ENCODE assay signal across 33 cellular contexts in genomic region chr16:65375651-65376050, GRCh38.
DNase-seq lines count a peak whose midpoint lies in the region; ATAC-seq and TF ChIP-seq lines count a peak whose summit lies in the region.
"Had no signal": no experiment of that assay in that cellular context is flagged by ENCODE, and none has a peak within 500 bp of the region (broad histone marks: within the 10 kb centered on the region; RNA-seq: fewer than 3 reads in every experiment).

No MANE protein-coding gene starts in this region.

- no peak overlapping the region for H3K27ac Mint-ChIP-seq in activated naive CD8-positive, alpha-beta T cell treated with anti-CD3 and anti-CD28 coated beads for 36 hours
- H3K27ac Mint-ChIP-seq: activated CD4-positive, alpha-beta T cell treated with anti-CD3 and anti-CD28 coated beads for 36 hours; activated naive CD8-positive, alpha-beta T cell; CD8-positive, alpha-beta memory T cell; H9; type B pancreatic cell had no signal

- peak; percentile 37 for DNase-seq in Daoy (ENCODE audit: low read depth)
- peak; percentile 54 for DNase-seq in M059J (ENCODE audit: low read depth)
- peak; percentile 27 for DNase-seq in fibroblast of the aortic adventitia (ENCODE audit: low read depth)
- no peak for DNase-seq in NCI-H2171 (lab: John Stamatoyannopoulos, UW)
- DNase-seq in substantia nigra (lab: John Stamatoyannopoulos, UW), result no peak
- no peak for DNase-seq in activated naive CD8-positive, alpha-beta T cell treated with anti-CD3 and anti-CD28 coated beads for 36 hours
- DNase-seq: activated CD4-positive, alpha-beta T cell treated with anti-CD3 and anti-CD28 coated beads for 36 hours; activated T-cell treated with anti-CD3 and anti-CD28 coated beads for 4 hours; BE2C; CD8-positive, alpha-beta memory T cell; DMS153; foreskin melanocyte; GF-D8; H9; heart right ventricle; Kasumi-1; mesendoderm; NCI-H1048; NCI-H1694; NCI-H2171 treated with DMSO at 0.1 percent for 48 hours; NCI-H526 treated with DMSO at 0.1 percent for 48 hours; posterior cingulate gyrus; right cardiac atrium; RPMI8226; spleen; stimulated activated CD4-positive, alpha-beta T cell treated with anti-CD3 and anti-CD28 coated beads, Interleukin-2, amount 100 ng/mL, for 48 hours; T-helper 2 cell had no signal

- H3K27me3 Mint-ChIP-seq in activated naive CD8-positive, alpha-beta T cell treated with anti-CD3 and anti-CD28 coated beads for 36 hours, result no peaks in the 10 kb centered on the region
- H3K27me3 Mint-ChIP-seq: activated CD4-positive, alpha-beta T cell treated with anti-CD3 and anti-CD28 coated beads for 36 hours; activated naive CD8-positive, alpha-beta T cell had no signal

- no peaks in the 10 kb centered on the region for H3K4me1 Mint-ChIP-seq in activated naive CD8-positive, alpha-beta T cell treated with anti-CD3 and anti-CD28 coated beads for 36 hours
- H3K4me1 Mint-ChIP-seq: activated CD4-positive, alpha-beta T cell treated with anti-CD3 and anti-CD28 coated beads for 36 hours; CD8-positive, alpha-beta memory T cell had no signal

- H3K4me3 Mint-ChIP-seq in activated naive CD8-positive, alpha-beta T cell treated with anti-CD3 and anti-CD28 coated beads for 36 hours, result no peak overlapping the region
- H3K4me3 Mint-ChIP-seq: activated CD4-positive, alpha-beta T cell treated with anti-CD3 and anti-CD28 coated beads for 36 hours; activated naive CD8-positive, alpha-beta T cell; CD8-positive, alpha-beta memory T cell; H9; type B pancreatic cell had no signal

- no peaks in the 10 kb centered on the region for H3K36me3 Mint-ChIP-seq in activated naive CD8-positive, alpha-beta T cell treated with anti-CD3 and anti-CD28 coated beads for 36 hours
- H3K36me3 Mint-ChIP-seq: activated naive CD8-positive, alpha-beta T cell; CD8-positive, alpha-beta memory T cell; type B pancreatic cell had no signal

- H3K9me3 Mint-ChIP-seq in activated naive CD8-positive, alpha-beta T cell treated with anti-CD3 and anti-CD28 coated beads for 36 hours, result no peaks in the 10 kb centered on the region
- H3K9me3 Mint-ChIP-seq: H9, type B pancreatic cell had no signal

- ATAC-seq in SK-N-SH treated with all-trans-retinoic acid at 6 μM for 48 hours (peak; percentile 42; the same call in 2 of the 3 replicates), GM21528 (IDR thresholded peaks at IDR 0.05; ENCODE audit: low FRiP score, unreplicated experiment) (no peak)
- ATAC-seq: activated CD4-positive, alpha-beta T cell treated with anti-CD3 and anti-CD28 coated beads for 36 hours; heart right ventricle; HepG2; right cardiac atrium had no signal

- H3K27ac ChIP-seq in substantia nigra (ENCODE audit: low read depth, low read length, poor library complexity, severe bottlenecking), result no peak overlapping the region
- H3K27ac ChIP-seq: heart right ventricle, SK-N-MC, spleen had no signal

- H3K4me3 ChIP-seq in fibroblast of the aortic adventitia (ENCODE audit: low read depth, low read length), result no peak overlapping the region
- H3K4me3 ChIP-seq: heart right ventricle, SK-N-MC, spleen had no signal

- TF ChIP-seq CTCF in fibroblast of the aortic adventitia (IDR thresholded peaks at IDR 0.05; ENCODE audit: insufficient read depth, low read length), result no peak

TF ChIP-seq in SK-N-SH treated with all-trans-retinoic acid at 6 μM for 48 hours, 23 proteins besides CTCF, POLR2A, EP300 and RAD21:
- no peak for TF ChIP-seq PPARA (CRISPR knock-in tag; IDR thresholded peaks at IDR 0.05; ENCODE audit: borderline replicate concordance)
- no peak for TF ChIP-seq SNAI2 (CRISPR knock-in tag; IDR thresholded peaks at IDR 0.05)

Comparison
In these comparisons a context has a peak if more than half of its experiments do, and no peak if none do; other contexts are left out.
1. DNase-seq: peak in Daoy (single experiment), M059J (single experiment) and fibroblast of the aortic adventitia (single experiment); none in NCI-H2171 (single experiment), substantia nigra (0 of 49) and activated naive CD8-positive, alpha-beta T cell treated with anti-CD3 and anti-CD28 coated beads for 36 hours (single experiment).